ENCODE assay signal across 8 cellular contexts in genomic region chr4:88219099-88219498, GRCh38.
DNase-seq lines count a peak whose midpoint lies in the region; ATAC-seq and TF ChIP-seq lines count a peak whose summit lies in the region.

No MANE protein-coding gene starts in this region.

- H3K4me1 Mint-ChIP-seq in CD14-positive monocyte (peaks cover 2% of the 10 kb centered on the region), memory B cell (peaks cover 6% of the 10 kb centered on the region)

- no peaks in the 10 kb centered on the region for H3K27me3 ChIP-seq in PC-9 (ENCODE audit: insufficient read depth, low read depth)

- no peaks in the 10 kb centered on the region for H3K4me1 ChIP-seq in PC-9 (replicated peaks; ENCODE audit: insufficient read depth)

- TF ChIP-seq RAD21 in Ishikawa (IDR thresholded peaks at IDR 0.05; ENCODE audit: low read depth), result peak; percentile 81

- H2AFZ ChIP-seq in PC-9, result no peak overlapping the region

- no peaks in the 10 kb centered on the region for H3K9me3 ChIP-seq in PC-9 (ENCODE audit: insufficient read depth, low read depth)

- POLR2A ChIA-PET in PC-9 (lab: Charles Lee; ENCODE audit: unreplicated experiment), result interaction anchor here (0.6 kb wide), 1 partner anchor 300 kb away, joined by 10 read pairs; no protein-coding TSS in a partner anchor

- no peak overlapping the region for H3K27ac Mint-ChIP-seq in CD14-positive monocyte
- H3K27ac Mint-ChIP-seq in memory B cell, result no peak overlapping the region

- H3K36me3 Mint-ChIP-seq in CD14-positive monocyte, result no peaks in the 10 kb centered on the region
- H3K36me3 Mint-ChIP-seq in memory B cell, result no peaks in the 10 kb centered on the region

- intact Hi-C loops in CD14-positive monocyte (cut with micrococcal nuclease) (loop anchor here (2.0 to 10.0 kb wide), 3 partner anchors 296 to 534 kb away; no protein-coding TSS in a partner anchor), PC-9 (cut with micrococcal nuclease; ENCODE audit: unreplicated experiment) (loop anchor here (1.0 to 2.0 kb wide), 3 partner anchors 160 to 296 kb away; partner anchors contain the start of gene HERC6)

- H3K9me2 ChIP-seq in PC-9 (ENCODE audit: insufficient read depth), result no peaks in the 10 kb centered on the region

- peak; percentile 74 for ATAC-seq in GM18868 (IDR thresholded peaks at IDR 0.05; ENCODE audit: unreplicated experiment)
- peak; percentile 73 for ATAC-seq in memory B cell (ENCODE audit: low read depth)
- no peak for ATAC-seq in HG02571 (IDR thresholded peaks at IDR 0.05; ENCODE audit: unreplicated experiment)

- H3K36me3 ChIP-seq in PC-9 (ENCODE audit: low read depth), result no peaks in the 10 kb centered on the region

- H3K4me3 ChIP-seq in PC-9, result no peak overlapping the region

- H3K4me2 ChIP-seq in PC-9, result 0 out of 2 replicates have a peak overlapping the region, but pooled peaks have one; percentile 31

- H3F3A ChIP-seq in PC-9 (ENCODE audit: insufficient read depth, low read depth), result no peaks in the 10 kb centered on the region

- H3K4me3 Mint-ChIP-seq in CD14-positive monocyte, result peak overlapping the region in 1 of 2 donors; percentile 32
- H3K4me3 Mint-ChIP-seq in memory B cell, result peak overlapping the region; percentile 50

- H3K27me3 Mint-ChIP-seq in CD14-positive monocyte (ENCODE audit: low read depth in 3 of 3) (peaks cover 0 to 1% (median 0%) of the 10 kb centered on the region in 3 donors), memory B cell (peaks cover 7% of the 10 kb centered on the region)

- H4K20me1 ChIP-seq in PC-9 (ENCODE audit: insufficient read depth), result no peaks in the 10 kb centered on the region

- TF ChIP-seq CTCF in CD14-positive monocyte (IDR thresholded peaks at IDR 0.05) (peak; percentile 77), PC-9 (conservative IDR thresholded peaks at IDR 0.05) (peak; percentile 75)

- TF ChIP-seq EP300 in Ishikawa (IDR thresholded peaks at IDR 0.05; ENCODE audit: borderline replicate concordance), result no peak

- H3K79me2 ChIP-seq in PC-9 (ENCODE audit: low read depth), result no peaks in the 10 kb centered on the region

- BruUV-seq in PC-9 (replicated peaks; lab: Mats Ljungman, UMichigan), result no TSS peak

- no peak overlapping the region for H3K27ac ChIP-seq in PC-9

- peaks cover 8 to 17% (median 13%) of the 10 kb centered on the region in 7 donors for H3K9me3 Mint-ChIP-seq in CD14-positive monocyte
- H3K9me3 Mint-ChIP-seq in memory B cell, result no peaks in the 10 kb centered on the region

- CTCF ChIA-PET in PC-9 (lab: Charles Lee), result interaction anchor here (0.6 to 1.0 kb wide), 5 partner anchors 89 to 296 kb away, joined by 3 to 15 read pairs (median 3); partner anchors contain the start of gene HERC5

- no peak for DNase-seq in CD14-positive monocyte (ENCODE audit: low spot score)
- DNase-seq in PC-9, result no peak
- peak; percentile 48 to 62 for DNase-seq in dermis microvascular lymphatic vessel endothelial cell (ENCODE audit: low read depth in 2 of 2)
- peak in 1 of 2 donors; percentile 45 for DNase-seq in memory B cell (ENCODE audit: low spot score in 2 of 2)
- DNase-seq in stimulated activated CD4-positive, alpha-beta T cell treated with anti-CD3 and anti-CD28 coated beads, Interleukin-4, amount 100 ng/mL, for 24 hours, result no peak

TF ChIP-seq in Ishikawa, 13 proteins besides CTCF, POLR2A, EP300 and RAD21:
- TF ChIP-seq TCF12 (IDR thresholded peaks at IDR 0.05; ENCODE audit: low read depth) (no peak), MAX (IDR thresholded peaks at IDR 0.05) (peak; percentile 40; the same call in 1 of the 2 replicates)
- TF ChIP-seq, protein P1, sequence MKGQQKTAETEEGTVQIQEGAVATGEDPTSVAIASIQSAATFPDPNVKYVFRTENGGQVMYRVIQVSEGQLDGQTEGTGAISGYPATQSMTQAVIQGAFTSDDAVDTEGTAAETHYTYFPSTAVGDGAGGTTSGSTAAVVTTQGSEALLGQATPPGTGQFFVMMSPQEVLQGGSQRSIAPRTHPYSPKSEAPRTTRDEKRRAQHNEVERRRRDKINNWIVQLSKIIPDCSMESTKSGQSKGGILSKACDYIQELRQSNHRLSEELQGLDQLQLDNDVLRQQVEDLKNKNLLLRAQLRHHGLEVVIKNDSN (IDR thresholded peaks at IDR 0.05), result 0 out of 2 replicates have a peak, but pooled peaks have one; percentile 37

Comparison
In these comparisons a context has a peak if more than half of its experiments do, and no peak if none do; other contexts are left out.
1. DNase-seq: peak in dermis microvascular lymphatic vessel endothelial cell (2 of 2); none in CD14-positive monocyte (single experiment), PC-9 (0 of 2) and stimulated activated CD4-positive, alpha-beta T cell treated with anti-CD3 and anti-CD28 coated beads, Interleukin-4, amount 100 ng/mL, for 24 hours (single experiment).